In genomic region chr18:58649966-58650816, GRCh38 we compare ENCODE assay signal across 8 cellular contexts. TPM values are rescaled to one million over a fixed set of nuclear protein-coding genes. Genes with fewer than 3 reads are reported as not detected.
DNase-seq lines count a peak whose midpoint lies in the region; ATAC-seq and TF ChIP-seq lines count a peak whose summit lies in the region.

No MANE protein-coding gene starts in this region.

- H3K9me3 ChIP-seq in mucosa of descending colon (no peaks in the 10 kb centered on the region), suprapubic skin (no peaks in the 10 kb centered on the region), Caco-2 (no peaks in the 10 kb centered on the region)

- H3K36me3 ChIP-seq in mucosa of descending colon (ENCODE audit: low read depth) (no peaks in the 10 kb centered on the region), suprapubic skin (no peaks in the 10 kb centered on the region), Caco-2 (ENCODE audit: control insufficient read depth, insufficient read depth, low read length) (no peaks in the 10 kb centered on the region)

- H3K27me3 Mint-ChIP-seq in Caco-2 (ENCODE audit: insufficient read depth, unreplicated experiment) = no peaks in the 10 kb centered on the region

- H3K36me3 Mint-ChIP-seq in Caco-2 (ENCODE audit: insufficient read depth, unreplicated experiment) = no peaks in the 10 kb centered on the region

- TF ChIP-seq CTCF in NB4 (IDR thresholded peaks at IDR 0.05; ENCODE audit: low read depth, low read length) = no peak
- TF ChIP-seq CTCF in mucosa of descending colon (IDR thresholded peaks at IDR 0.05) = no peak
- no peak for TF ChIP-seq CTCF in suprapubic skin (IDR thresholded peaks at IDR 0.05)
- no peak for TF ChIP-seq CTCF in Caco-2 (IDR thresholded peaks at IDR 0.05; ENCODE audit: insufficient read depth in 1 of 2, low read depth in 1 of 2, low read length in 1 of 2, severe bottlenecking in 1 of 2, unreplicated experiment in 1 of 2)

- H3K4me3 ChIP-seq in NB4 (ENCODE audit: low read depth, low read length) (no peak overlapping the region), mucosa of descending colon (no peak overlapping the region), suprapubic skin (no peak overlapping the region), Caco-2 (ENCODE audit: low read depth, low read length) (no peak overlapping the region)

- DNase-seq in NB4 (ENCODE audit: low read depth) = peak; percentile 28
- DNase-seq in mucosa of descending colon = peak in 1 of 3 donors; percentile 25
- DNase-seq in NOMO-1 treated with DMSO at 0.1 percent for 48 hours (lab: John Stamatoyannopoulos, UW; ENCODE audit: unreplicated experiment) = no peak
- no peak for DNase-seq in ureter (ENCODE audit: low spot score)
- no peak for DNase-seq in suprapubic skin (ENCODE audit: low spot score in 2 of 2)
- no peak for DNase-seq in Caco-2

- H3K27me3 ChIP-seq in suprapubic skin (no peaks in the 10 kb centered on the region), Caco-2 (replicated peaks; ENCODE audit: control insufficient read depth, insufficient read depth, low read length) (no peaks in the 10 kb centered on the region)

- H3K27ac ChIP-seq in suprapubic skin = no peak overlapping the region

- no TSS peak for BruUV-seq in Caco-2 (replicated peaks; lab: Mats Ljungman, UMichigan)

- no peaks in the 10 kb centered on the region for H3K4me1 ChIP-seq in mucosa of descending colon (ENCODE audit: low read depth)
- no peaks in the 10 kb centered on the region for H3K4me1 ChIP-seq in suprapubic skin
- H3K4me1 ChIP-seq in Caco-2 = no peaks in the 10 kb centered on the region

- H3K9me3 Mint-ChIP-seq in Caco-2 (ENCODE audit: unreplicated experiment) = peaks cover 9% of the 10 kb centered on the region

- POLR2A ChIA-PET in Caco-2 (lab: Charles Lee) = no interaction called here

- no peaks in the 10 kb centered on the region for H3K4me1 Mint-ChIP-seq in Caco-2 (ENCODE audit: low read depth, unreplicated experiment)

- CTCF ChIA-PET in Caco-2 (lab: Charles Lee) = no interaction called here

- TF ChIP-seq EP300 in suprapubic skin (IDR thresholded peaks at IDR 0.05) = no peak

- TF ChIP-seq POLR2A in NB4 (IDR thresholded peaks at IDR 0.05; ENCODE audit: extremely low read depth, insufficient read length) (no peak), suprapubic skin (IDR thresholded peaks at IDR 0.05) (no peak)

- intact Hi-C loops in mucosa of descending colon (cut with DNase I, micrococcal nuclease) = no loop called here
- intact Hi-C loops in Caco-2 (cut with micrococcal nuclease; ENCODE audit: unreplicated experiment) = no loop called here

- no peak overlapping the region for H3K27ac Mint-ChIP-seq in Caco-2 (ENCODE audit: unreplicated experiment)

- ATAC-seq in GM18861 (IDR thresholded peaks at IDR 0.05; ENCODE audit: unreplicated experiment) (peak; percentile 91), HG02642 (IDR thresholded peaks at IDR 0.05; ENCODE audit: poor library complexity, unreplicated experiment) (peak; percentile 85), mucosa of descending colon (peak; percentile 29)

- 97% methylated on average over 1 of the region's 1 CpG for WGBS in suprapubic skin

- no peak overlapping the region for H3K4me3 Mint-ChIP-seq in Caco-2 (ENCODE audit: unreplicated experiment)

RNA-seq across cellular contexts. Expression of gene MALT1, which starts 21.1 kb away (rescaled TPM):
- total RNA-seq in mucosa of descending colon (10 to 100 TPM; 19.5 to 23.4 (median 23.1) TPM), ureter (27.5 TPM), suprapubic skin (10 to 100 TPM; 33.9 to 49.5 (median 37.1) TPM), Caco-2 (2022) (19.3 and 22.6 TPM in 2 replicates)

RNA-seq across cellular contexts. Expression of gene ALPK2, which starts 21.3 kb away (rescaled TPM):
- total RNA-seq in mucosa of descending colon (under 1 TPM; 0.06 to 0.95 (median 0.46) TPM), ureter (0.16 TPM), suprapubic skin (under 1 TPM; 0.16 to 0.72 (median 0.22) TPM), Caco-2 (2022) (10.7 and 12.7 TPM in 2 replicates)

Comparison
In these comparisons a context has a peak if more than half of its experiments do, and no peak if none do; other contexts are left out.
1. ATAC-seq: peak in every context shown above with its lines; median percentile 91 in GM18861; 85 in HG02642; 29 in mucosa of descending colon.